In the genomic region with DNA sequence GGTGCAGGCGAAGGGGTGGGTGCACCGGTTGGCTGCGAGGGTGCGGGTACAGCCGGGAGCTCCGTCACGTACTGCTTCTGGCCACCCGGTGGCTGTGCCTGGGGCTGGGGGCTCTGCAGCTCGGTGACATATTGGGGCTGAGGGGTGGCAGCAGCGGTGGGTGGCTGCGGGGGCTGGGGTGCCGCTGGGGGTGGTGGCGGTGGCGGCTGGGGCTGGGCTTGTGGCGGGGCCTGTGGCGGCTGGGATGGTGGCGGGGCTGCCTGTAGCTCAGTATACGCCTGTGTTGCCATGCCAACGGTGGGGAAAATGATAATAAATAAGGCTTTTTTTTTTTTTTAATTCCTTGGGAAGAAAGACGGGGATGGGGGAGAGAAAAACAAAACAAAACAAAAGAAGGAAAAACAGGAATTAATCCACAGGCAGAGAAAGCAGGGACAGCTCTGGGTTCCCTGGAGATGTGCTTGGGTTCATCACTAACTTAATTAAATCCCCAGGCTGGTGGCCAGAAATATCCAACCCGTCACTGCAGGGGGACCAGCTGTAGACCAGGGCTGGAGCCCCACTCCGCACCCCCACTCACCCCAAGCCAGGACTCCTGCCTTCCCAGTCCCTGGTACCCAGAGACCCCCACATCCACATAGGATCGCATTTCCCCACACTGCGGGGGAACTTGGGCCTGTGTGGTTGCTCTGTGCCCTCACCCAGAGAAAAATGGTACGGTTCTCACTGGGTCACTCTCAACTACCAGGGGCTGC, we compare ENCODE assay signal across 22 cellular contexts. TPM values are rescaled to one million over a fixed set of nuclear protein-coding genes. Genes with fewer than 3 reads are reported as not detected.
DNase-seq lines count a peak whose midpoint lies in the region; ATAC-seq, FAIRE-seq and TF ChIP-seq lines count a peak whose summit lies in the region.
"Had no signal": no experiment of that assay in that cellular context is flagged by ENCODE, and none has a peak within 500 bp of the region (broad histone marks: within the 10 kb centered on the region; RNA-seq: fewer than 3 reads in every experiment).

No MANE protein-coding gene starts in this region.

- H3K36me3 Mint-ChIP-seq in T-helper 17 cell (ENCODE audit: low read depth), result peaks cover 8% of the 10 kb centered on the region

- no peak overlapping the region for H3K27ac Mint-ChIP-seq in T-helper 17 cell
- H3K27ac Mint-ChIP-seq: T-helper 2 cell treated with Interferon-gamma antibody and Interleukin-4, amounts not matched to agents 5 μg/mL and 100 μg/mL, for 36 hours; type B pancreatic cell had no signal

- H3K27me3 Mint-ChIP-seq in T-helper 17 cell, result no peaks in the 10 kb centered on the region
- H3K27me3 Mint-ChIP-seq: type B pancreatic cell had no signal

- H3K4me3 ChIP-seq in BLaER1 (no peak overlapping the region), hepatocyte (no peak overlapping the region)
- H3K4me3 ChIP-seq: esophagus squamous epithelium, SJSA1 had no signal

- H3K4me3 Mint-ChIP-seq in T-helper 17 cell, result no peak overlapping the region
- H3K4me3 Mint-ChIP-seq: T-helper 2 cell treated with Interferon-gamma antibody and Interleukin-4, amounts not matched to agents 5 μg/mL and 100 μg/mL, for 36 hours; type B pancreatic cell had no signal

- WGBS in hepatocyte (ENCODE audit: low lambda C conversion rate, missing lambda C conversion rate), result 91% methylated on average over 11 of the region's 25 CpGs

- peaks cover 22% of the 10 kb centered on the region for H3K79me2 ChIP-seq in hepatocyte

- H2AFZ ChIP-seq in hepatocyte, result no peak overlapping the region

- H3K9ac ChIP-seq in BLaER1, result 0 out of 2 replicates have a peak overlapping the region, but pooled peaks have one; percentile 19

- H4K20me1 ChIP-seq in BLaER1, result no peaks in the 10 kb centered on the region
- H4K20me1 ChIP-seq in hepatocyte (ENCODE audit: insufficient read depth, poor library complexity, severe bottlenecking), result no peaks in the 10 kb centered on the region

- peak overlapping the region; percentile 62 for H3K27ac ChIP-seq in BLaER1
- no peak overlapping the region for H3K27ac ChIP-seq in hepatocyte
- H3K27ac ChIP-seq: esophagus squamous epithelium, SJSA1 had no signal

- peaks cover 31% of the 10 kb centered on the region for H3K4me1 Mint-ChIP-seq in T-helper 17 cell

- H3K36me3 ChIP-seq in BLaER1 (peaks cover 58% of the 10 kb centered on the region), hepatocyte (replicated peaks; ENCODE audit: insufficient read depth, low read depth) (no peaks in the 10 kb centered on the region)

- DNase-seq in GM12892 (ENCODE audit: insufficient read length) (peak; percentile 17), T-helper 17 cell (no peak), hepatocyte (ENCODE audit: low spot score) (peak; percentile 5), DMS 273 treated with DMSO at 0.1 percent for 48 hours (lab: John Stamatoyannopoulos, UW) (no peak), dermis blood vessel endothelial cell (no peak), GM19239 (ENCODE audit: insufficient read length, low spot score) (no peak)
- DNase-seq: activated gamma-delta T cell; activated T-cell treated with anti-CD3 and anti-CD28 coated beads for 4 hours; esophagus squamous epithelium; MV-4-11; NCI-H1694 treated with DMSO at 0.1 percent for 48 hours; NCI-H226; PC-3; stimulated activated CD4-positive, alpha-beta T cell treated with anti-CD3 and anti-CD28 coated beads, Interleukin-4, amount 100 ng/mL, for 24 hours had no signal

- no peak for TF ChIP-seq CTCF in hepatocyte (IDR thresholded peaks at IDR 0.05; ENCODE audit: poor library complexity)

- H3K9me2 ChIP-seq in hepatocyte (replicated peaks; ENCODE audit: insufficient read depth), result no peaks in the 10 kb centered on the region

- H3K27me3 ChIP-seq in BLaER1 (no peaks in the 10 kb centered on the region), hepatocyte (no peaks in the 10 kb centered on the region)
- H3K27me3 ChIP-seq: esophagus squamous epithelium, SJSA1 had no signal

- peak overlapping the region; percentile 18; the same call in 1 of the 2 replicates for H3K4me2 ChIP-seq in BLaER1
- H3K4me2 ChIP-seq in hepatocyte, result no peak overlapping the region

- peaks cover 2% of the 10 kb centered on the region; the same call in 1 of the 2 replicates for H3K9me3 ChIP-seq in BLaER1
- no peaks in the 10 kb centered on the region for H3K9me3 ChIP-seq in T-helper 17 cell (ENCODE audit: control insufficient read depth, low read length, poor library complexity, severe bottlenecking)
- H3K9me3 ChIP-seq in hepatocyte (ENCODE audit: low read depth), result no peaks in the 10 kb centered on the region
- H3K9me3 ChIP-seq: SJSA1 had no signal

- peak; percentile 23 for ATAC-seq in T-helper 17 cell
- ATAC-seq in GM21447 (IDR thresholded peaks at IDR 0.05; ENCODE audit: unreplicated experiment), result no peak
- ATAC-seq: PC-3 had no signal

- no peak for TF ChIP-seq POLR2A in GM12892 (IDR thresholded peaks at IDR 0.05; ENCODE audit: low read depth, low read length)

- H3K4me1 ChIP-seq in BLaER1 (peaks cover 49% of the 10 kb centered on the region), hepatocyte (ENCODE audit: insufficient read depth) (no peaks in the 10 kb centered on the region)
- H3K4me1 ChIP-seq: SJSA1 had no signal

- no peak for FAIRE-seq in GM12892 (lab: Jason Lieb, UNC)
- FAIRE-seq in GM19239 (lab: Jason Lieb, UNC), result no peak

RNA-seq across cellular contexts. Expression of a gene that starts 12.4 kb away (rescaled TPM):
- 0.66 TPM for polyA plus RNA-seq in GM12892 (2012; ENCODE audit: missing spikeins)
- total RNA-seq in T-helper 17 cell (10 to 100 TPM; 23.3 to 24.7 TPM), hepatocyte (2.2 and 4.2 TPM in 2 replicates), dermis blood vessel endothelial cell (2.0 and 7.5 TPM in 2 replicates)
- polyA plus RNA-seq in hepatocyte, result 2.4 and 4.1 TPM in 2 replicates

RNA-seq across cellular contexts. Expression of a gene that starts 34.2 kb away (rescaled TPM):
- not detected for polyA plus RNA-seq in GM12892 (2012; ENCODE audit: missing spikeins)
- total RNA-seq in T-helper 17 cell, result not detected
- total RNA-seq in hepatocyte, result not detected in 2 replicates
- not detected in 2 replicates for polyA plus RNA-seq in hepatocyte
- not detected in 2 replicates for total RNA-seq in dermis blood vessel endothelial cell
- total RNA-seq: Daoy, esophagus squamous epithelium, liver, mucosa of gallbladder, PC-3, SJSA1 had no signal
- polyA plus RNA-seq: liver had no signal

RNA-seq across cellular contexts. Expression of a gene that starts 37.8 kb away (rescaled TPM):
- 6.5 TPM for polyA plus RNA-seq in GM12892 (2012; ENCODE audit: missing spikeins)
- total RNA-seq in T-helper 17 cell (10 to 100 TPM; 39.6 to 51.6 TPM), hepatocyte (1.9 and 2.0 TPM in 2 replicates), dermis blood vessel endothelial cell (4.5 and 11.4 TPM in 2 replicates)
- 1.7 and 2.3 TPM in 2 replicates for polyA plus RNA-seq in hepatocyte

RNA-seq across cellular contexts. Expression of a gene that starts 41.4 kb away (rescaled TPM):
- polyA plus RNA-seq in GM12892 (2012; ENCODE audit: missing spikeins), result 17.4 TPM
- total RNA-seq in T-helper 17 cell, result 10 to 100 TPM; 88.2 to 95.8 TPM
- 9.3 and 13.4 TPM in 2 replicates for total RNA-seq in hepatocyte
- polyA plus RNA-seq in hepatocyte, result 16.4 and 19.0 TPM in 2 replicates
- total RNA-seq in dermis blood vessel endothelial cell, result 8.0 and 17.9 TPM in 2 replicates

RNA-seq across cellular contexts. Expression of a gene that starts 55.5 kb away (rescaled TPM):
- 0.61 TPM for polyA plus RNA-seq in GM12892 (2012; ENCODE audit: missing spikeins)
- total RNA-seq in T-helper 17 cell (under 1 TPM in 1 of 2 donors, not detected in 1; 0.31 TPM), hepatocyte (0.17 TPM in 1 of 2 replicates, not detected in the other), dermis blood vessel endothelial cell (0.09 and 0.34 TPM in 2 replicates)
- polyA plus RNA-seq in hepatocyte, result 2.4 and 3.3 TPM in 2 replicates
- total RNA-seq: Daoy, liver, PC-3 had no signal

Comparison
In these comparisons a context has a peak if more than half of its experiments do, and no peak if none do; other contexts are left out.
1. DNase-seq: peak in GM12892 (single experiment) and hepatocyte (single experiment); none in T-helper 17 cell (0 of 3), DMS 273 treated with DMSO at 0.1 percent for 48 hours (single experiment), dermis blood vessel endothelial cell (single experiment) and GM19239 (single experiment).